In genomic region chr1:155174334-155175280, GRCh38 we compare ENCODE assay signal across 6 cellular contexts. TPM values are rescaled to one million over a fixed set of nuclear protein-coding genes. Genes with fewer than 3 reads are reported as not detected.
DNase-seq lines count a peak whose midpoint lies in the region; FAIRE-seq and TF ChIP-seq lines count a peak whose summit lies in the region.

No MANE protein-coding gene starts in this region.

- H2AK5ac ChIP-seq in H9 (ENCODE audit: insufficient read length, low read length) = no peak overlapping the region

- peak overlapping the region; percentile 93 to 98 (median 93); a peak in 5 of 7 replicates for H3K27ac Mint-ChIP-seq in H9

- no peak overlapping the region for H3K4ac ChIP-seq in H9 (ENCODE audit: low read depth, low read length)

- H3K9ac ChIP-seq in H9 (ENCODE audit: extremely low read depth, insufficient read length, low read length) = peak overlapping the region; percentile 24
- H3K9ac ChIP-seq in endothelial cell of umbilical vein (replicated peaks; ENCODE audit: extremely low read depth, insufficient read depth, low read length) = no peak overlapping the region
- H3K9ac ChIP-seq in smooth muscle cell (ENCODE audit: low read depth) = no peak overlapping the region

- H3K36me3 ChIP-seq in endothelial cell of umbilical vein (ENCODE audit: control insufficient read depth in 2 of 2, extremely low read depth in 1 of 2, insufficient read depth in 2 of 2, low read length in 2 of 2) = peaks cover 4 to 25% of the 10 kb centered on the region in 2 experiments
- H3K36me3 ChIP-seq in smooth muscle cell (ENCODE audit: low read depth) = no peaks in the 10 kb centered on the region

- H4K91ac ChIP-seq in H9 (ENCODE audit: insufficient read length, low read depth, low read length) = no peak overlapping the region

- DNase-seq in H9 (peak; percentile 75), T-helper 2 cell (peak in 3 of 5 experiments; percentile 34 to 82 (median 45)), endothelial cell of umbilical vein (ENCODE audit: low read depth, low spot score) (peak; percentile 24), smooth muscle cell (lab: John Stamatoyannopoulos, UW; ENCODE audit: unreplicated experiment) (no peak), MV-4-11 (lab: John Stamatoyannopoulos, UW) (no peak), COLO829 (ENCODE audit: low spot score) (no peak)

- no peak for TF ChIP-seq POLR2A in endothelial cell of umbilical vein (IDR thresholded peaks at IDR 0.05; ENCODE audit: low read depth, low read length)

- no peaks in the 10 kb centered on the region for H3K4me1 ChIP-seq in H9 (ENCODE audit: insufficient read depth, low read length)
- H3K4me1 ChIP-seq in endothelial cell of umbilical vein (ENCODE audit: control insufficient read depth, extremely low read depth, insufficient read depth, low read length) = peaks cover 11% of the 10 kb centered on the region
- peaks cover 5% of the 10 kb centered on the region for H3K4me1 ChIP-seq in smooth muscle cell (ENCODE audit: low read depth)

- no peak overlapping the region for H2BK12ac ChIP-seq in H9 (ENCODE audit: insufficient read length, low read depth, low read length)

- H4K20me1 ChIP-seq in H9 (ENCODE audit: control insufficient read depth, insufficient read depth, insufficient read length) = no peaks in the 10 kb centered on the region
- H4K20me1 ChIP-seq in endothelial cell of umbilical vein (replicated peaks; ENCODE audit: control insufficient read depth, extremely low read depth, insufficient read depth, low read length) = no peaks in the 10 kb centered on the region
- H4K20me1 ChIP-seq in smooth muscle cell (ENCODE audit: low read depth) = no peaks in the 10 kb centered on the region

- no peak overlapping the region for H2BK5ac ChIP-seq in H9 (ENCODE audit: insufficient read length, low read length)

- H3K27me3 Mint-ChIP-seq in H9 (ENCODE audit: low read depth) = no peaks in the 10 kb centered on the region; the same call in none of the 2 replicates

- no peak overlapping the region for H2BK15ac ChIP-seq in H9 (ENCODE audit: low read depth, low read length)

- H3K4me1 Mint-ChIP-seq in H9 = peaks cover 23 to 37% of the 10 kb centered on the region in 2 experiments

- H3K9me1 ChIP-seq in endothelial cell of umbilical vein (replicated peaks; ENCODE audit: control insufficient read depth, extremely low read depth, insufficient read depth, low read length) = no peaks in the 10 kb centered on the region

- H3K79me2 ChIP-seq in H9 (ENCODE audit: insufficient read depth, low read length) = no peaks in the 10 kb centered on the region; the same call in 1 of the 2 replicates
- peaks cover 16% of the 10 kb centered on the region for H3K79me2 ChIP-seq in endothelial cell of umbilical vein (ENCODE audit: control insufficient read depth, insufficient read depth, low read length)
- H3K79me2 ChIP-seq in smooth muscle cell (ENCODE audit: low read depth) = peaks cover 16% of the 10 kb centered on the region

- no peak overlapping the region for H3K14ac ChIP-seq in H9 (ENCODE audit: insufficient read depth, low read length)

- FAIRE-seq in endothelial cell of umbilical vein (lab: Jason Lieb, UNC) = peak; percentile 24

- H3K9me3 Mint-ChIP-seq in H9 = no peaks in the 10 kb centered on the region

- H2AFZ ChIP-seq in H9 (ENCODE audit: low read length) = no peak overlapping the region
- H2AFZ ChIP-seq in endothelial cell of umbilical vein (ENCODE audit: low read depth, low read length) = peak overlapping the region; percentile 95
- no peak overlapping the region for H2AFZ ChIP-seq in smooth muscle cell (ENCODE audit: low read depth)

- peak overlapping the region; percentile 92 to 97 for H3K4me3 Mint-ChIP-seq in H9

- no TSS peak for BruUV-seq in endothelial cell of umbilical vein (replicated peaks; lab: Mats Ljungman, UMichigan)

- intact Hi-C loops in endothelial cell of umbilical vein (cut with micrococcal nuclease) = no loop called here

- no peak overlapping the region for H4K8ac ChIP-seq in H9 (replicated peaks; ENCODE audit: insufficient read length, low read depth, low read length)

- H3K23me2 ChIP-seq in H9 (ENCODE audit: insufficient read length, low read depth, low read length, poor library complexity, severe bottlenecking) = peaks cover 18% of the 10 kb centered on the region

- no peak overlapping the region for H3K18ac ChIP-seq in H9 (ENCODE audit: insufficient read length, low read depth, low read length)

- H3F3A ChIP-seq in smooth muscle cell (ENCODE audit: low read depth) = no peaks in the 10 kb centered on the region

- peaks cover 26 to 51% (median 39%) of the 10 kb centered on the region in 3 experiments for H3K36me3 Mint-ChIP-seq in H9 (ENCODE audit: insufficient read depth in 1 of 3, low read depth in 3 of 3)

- H3K56ac ChIP-seq in H9 (ENCODE audit: insufficient read length, low read depth, low read length) = no peak overlapping the region

- CTCF ChIA-PET in endothelial cell of umbilical vein (lab: Charles Lee) = interaction anchor here (0.6 to 3.9 kb wide), 12 partner anchors 10 to 628 kb away, joined by 3 to 88 read pairs (median 7); partner anchors contain the start of gene THBS3

- H3K27me3 ChIP-seq in H9 (ENCODE audit: insufficient read depth, low read length) = no peaks in the 10 kb centered on the region
- no peaks in the 10 kb centered on the region for H3K27me3 ChIP-seq in endothelial cell of umbilical vein (ENCODE audit: control insufficient read depth in 2 of 2, insufficient read depth in 2 of 2, low read length in 2 of 2)
- no peaks in the 10 kb centered on the region for H3K27me3 ChIP-seq in smooth muscle cell (ENCODE audit: low read depth)

- peak overlapping the region; percentile 75 for H3K4me2 ChIP-seq in H9 (ENCODE audit: insufficient read depth, insufficient read length, low read length)
- H3K4me2 ChIP-seq in endothelial cell of umbilical vein (ENCODE audit: insufficient read depth, low read length) = peak overlapping the region; percentile 79
- peak overlapping the region; percentile 87 for H3K4me2 ChIP-seq in smooth muscle cell

- H3K4me3 ChIP-seq in endothelial cell of umbilical vein (replicated peaks in 1 of 3; ENCODE audit: insufficient read depth in 1 of 3, low read depth in 1 of 3, low read length in 3 of 3) = peak overlapping the region; percentile 41 to 91 (median 63)
- H3K4me3 ChIP-seq in smooth muscle cell = peak overlapping the region; percentile 74

- no CpG with 5 or more reads among the region's 35 CpGs for WGBS in H9 (ENCODE audit: extremely low coverage, insufficient read length, low lambda C conversion rate)
- 16% methylated on average over 18 of the region's 35 CpGs for WGBS in smooth muscle cell (ENCODE audit: low lambda C conversion rate)

- H3T11ph ChIP-seq in H9 (ENCODE audit: low read length) = no peak overlapping the region

- H2BK120ac ChIP-seq in H9 (ENCODE audit: low read depth, low read length, poor library complexity, severe bottlenecking) = no peak overlapping the region

- no peak overlapping the region for H4K5ac ChIP-seq in H9 (ENCODE audit: insufficient read length, low read depth, low read length)

- TF ChIP-seq CTCF in H9 (conservative IDR thresholded peaks at IDR 0.05) = no peak
- TF ChIP-seq CTCF in endothelial cell of umbilical vein (IDR thresholded peaks at IDR 0.05; ENCODE audit: extremely low read depth in 1 of 2, insufficient read depth in 1 of 2, low read depth in 1 of 2, low read length in 2 of 2) = no peak
- no peak for TF ChIP-seq CTCF in smooth muscle cell (IDR thresholded peaks at IDR 0.05; ENCODE audit: borderline replicate concordance, insufficient read depth, poor library complexity, severe bottlenecking)

- no peak overlapping the region for H3K23ac ChIP-seq in H9 (ENCODE audit: insufficient read length, low read depth, low read length)

- dilution Hi-C loops in endothelial cell of umbilical vein (cut with MboI; ENCODE audit: extremely low pct_ligation_motif_present, low sequenced_read_pairs) = no loop called here

- POLR2A ChIA-PET in endothelial cell of umbilical vein (lab: Charles Lee) = no interaction called here

- no peak overlapping the region for H2BK20ac ChIP-seq in H9 (ENCODE audit: low read depth, low read length, poor library complexity, severe bottlenecking)

- no peak overlapping the region for H3K27ac ChIP-seq in H9 (ENCODE audit: insufficient read length, low read depth, low read length)
- H3K27ac ChIP-seq in endothelial cell of umbilical vein (ENCODE audit: insufficient read depth, low read depth, low read length) = no peak overlapping the region
- H3K27ac ChIP-seq in smooth muscle cell (ENCODE audit: low read depth) = no peak overlapping the region

- no peaks in the 10 kb centered on the region for H3K79me1 ChIP-seq in H9 (ENCODE audit: insufficient read depth, low read depth, low read length, poor library complexity, severe bottlenecking)

- H3K9me3 ChIP-seq in H9 (ENCODE audit: control insufficient read depth, low read depth, low read length) (no peaks in the 10 kb centered on the region), endothelial cell of umbilical vein (replicated peaks; ENCODE audit: control insufficient read depth, insufficient read depth, low read length) (no peaks in the 10 kb centered on the region), smooth muscle cell (replicated peaks; ENCODE audit: low read depth) (no peaks in the 10 kb centered on the region)

RNA-seq across cellular contexts. Expression of gene TRIM46, which starts 1.0 kb away (rescaled TPM):
- total RNA-seq in H9 (2021) = 16.5 and 18.4 TPM in 2 replicates
- 9.6 and 10.0 TPM in 2 replicates for total RNA-seq in endothelial cell of umbilical vein
- 9.5 and 12.7 TPM in 2 replicates for polyA plus RNA-seq in endothelial cell of umbilical vein
- 4.9 and 5.8 TPM in 2 replicates for polyA plus RNA-seq in endothelial cell of umbilical vein (2011; cell fraction: cytosol; rRNA removed)
- polyA plus RNA-seq in endothelial cell of umbilical vein (2011; cell fraction: nucleus; rRNA removed) = 20.9 and 24.0 TPM in 2 replicates
- 5.6 and 7.1 TPM in 2 replicates for polyA plus RNA-seq in endothelial cell of umbilical vein (2012)
- 7.2 and 10.3 TPM in 2 replicates for polyA minus RNA-seq in endothelial cell of umbilical vein
- not detected for polyA minus RNA-seq in endothelial cell of umbilical vein (2011; cell fraction: cytosol; rRNA and poly(A)+ RNA removed)
- polyA minus RNA-seq in endothelial cell of umbilical vein (2011; cell fraction: nucleus; rRNA and poly(A)+ RNA removed) = 10.0 and 11.3 TPM in 2 replicates
- 1.5 and 3.8 TPM in 2 replicates for total RNA-seq in smooth muscle cell
- 3.6 and 4.3 TPM in 2 replicates for polyA plus RNA-seq in smooth muscle cell

RNA-seq across cellular contexts. Expression of gene KRTCAP2, which starts 1.5 kb away (rescaled TPM):
- 149 and 152 TPM in 2 replicates for total RNA-seq in H9 (2021)
- 170 and 207 TPM in 2 replicates for total RNA-seq in endothelial cell of umbilical vein
- 362 and 409 TPM in 2 replicates for polyA plus RNA-seq in endothelial cell of umbilical vein
- 298 and 301 TPM in 2 replicates for polyA plus RNA-seq in endothelial cell of umbilical vein (2011; cell fraction: cytosol; rRNA removed)
- 92.2 and 112 TPM in 2 replicates for polyA plus RNA-seq in endothelial cell of umbilical vein (2011; cell fraction: nucleus; rRNA removed)
- 200 and 222 TPM in 2 replicates for polyA plus RNA-seq in endothelial cell of umbilical vein (2012)
- polyA minus RNA-seq in endothelial cell of umbilical vein = 246 and 346 TPM in 2 replicates
- polyA minus RNA-seq in endothelial cell of umbilical vein (2011; cell fraction: cytosol; rRNA and poly(A)+ RNA removed) = 286 TPM
- polyA minus RNA-seq in endothelial cell of umbilical vein (2011; cell fraction: nucleus; rRNA and poly(A)+ RNA removed) = 38.0 and 44.5 TPM in 2 replicates
- 192 and 283 TPM in 2 replicates for total RNA-seq in smooth muscle cell
- 607 and 642 TPM in 2 replicates for polyA plus RNA-seq in smooth muscle cell

RNA-seq across cellular contexts. Expression of gene THBS3, which starts 33.1 kb away (rescaled TPM):
- total RNA-seq in H9 (2021) (5.0 and 5.9 TPM in 2 replicates), endothelial cell of umbilical vein (22.4 and 23.6 TPM in 2 replicates), smooth muscle cell (17.2 and 28.5 TPM in 2 replicates)
- polyA plus RNA-seq in endothelial cell of umbilical vein (25.7 and 29.4 TPM in 2 replicates), smooth muscle cell (15.7 and 20.1 TPM in 2 replicates)
- 11.5 and 13.1 TPM in 2 replicates for polyA plus RNA-seq in endothelial cell of umbilical vein (2011; cell fraction: cytosol; rRNA removed)
- 134 and 168 TPM in 2 replicates for polyA plus RNA-seq in endothelial cell of umbilical vein (2011; cell fraction: nucleus; rRNA removed)
- polyA plus RNA-seq in endothelial cell of umbilical vein (2012) = 18.6 and 32.2 TPM in 2 replicates
- polyA minus RNA-seq in endothelial cell of umbilical vein = 30.1 and 36.1 TPM in 2 replicates
- 2.7 TPM for polyA minus RNA-seq in endothelial cell of umbilical vein (2011; cell fraction: cytosol; rRNA and poly(A)+ RNA removed)
- 23.8 and 26.1 TPM in 2 replicates for polyA minus RNA-seq in endothelial cell of umbilical vein (2011; cell fraction: nucleus; rRNA and poly(A)+ RNA removed)

RNA-seq across cellular contexts. Expression of gene MTX1, which starts 33.9 kb away (rescaled TPM):
- total RNA-seq in H9 (2021) (43.6 and 45.0 TPM in 2 replicates), endothelial cell of umbilical vein (49.1 and 53.0 TPM in 2 replicates), smooth muscle cell (45.2 and 55.4 TPM in 2 replicates)
- polyA plus RNA-seq in endothelial cell of umbilical vein (109 and 137 TPM in 2 replicates), smooth muscle cell (98.4 and 109 TPM in 2 replicates)
- 83.3 and 90.2 TPM in 2 replicates for polyA plus RNA-seq in endothelial cell of umbilical vein (2011; cell fraction: cytosol; rRNA removed)
- 45.5 and 50.8 TPM in 2 replicates for polyA plus RNA-seq in endothelial cell of umbilical vein (2011; cell fraction: nucleus; rRNA removed)
- polyA plus RNA-seq in endothelial cell of umbilical vein (2012) = 56.9 and 61.7 TPM in 2 replicates
- polyA minus RNA-seq in endothelial cell of umbilical vein = 44.4 and 56.0 TPM in 2 replicates
- polyA minus RNA-seq in endothelial cell of umbilical vein (2011; cell fraction: cytosol; rRNA and poly(A)+ RNA removed) = 63.1 TPM
- polyA minus RNA-seq in endothelial cell of umbilical vein (2011; cell fraction: nucleus; rRNA and poly(A)+ RNA removed) = 14.8 and 20.2 TPM in 2 replicates

RNA-seq across cellular contexts. Expression of gene DPM3, which starts 34.3 kb away (rescaled TPM):
- 47.4 and 48.5 TPM in 2 replicates for total RNA-seq in H9 (2021)
- total RNA-seq in endothelial cell of umbilical vein = 69.6 and 78.8 TPM in 2 replicates
- 258 and 315 TPM in 2 replicates for polyA plus RNA-seq in endothelial cell of umbilical vein
- polyA plus RNA-seq in endothelial cell of umbilical vein (2011; cell fraction: cytosol; rRNA removed) = 105 and 126 TPM in 2 replicates
- 31.3 and 32.5 TPM in 2 replicates for polyA plus RNA-seq in endothelial cell of umbilical vein (2011; cell fraction: nucleus; rRNA removed)
- polyA plus RNA-seq in endothelial cell of umbilical vein (2012) = 62.2 and 63.4 TPM in 2 replicates
- polyA minus RNA-seq in endothelial cell of umbilical vein = 16.3 and 17.2 TPM in 2 replicates
- polyA minus RNA-seq in endothelial cell of umbilical vein (2011; cell fraction: cytosol; rRNA and poly(A)+ RNA removed) = 39.9 TPM
- 3.8 and 6.2 TPM in 2 replicates for polyA minus RNA-seq in endothelial cell of umbilical vein (2011; cell fraction: nucleus; rRNA and poly(A)+ RNA removed)
- total RNA-seq in smooth muscle cell = 51.5 and 69.1 TPM in 2 replicates
- polyA plus RNA-seq in smooth muscle cell = 75.8 and 79.9 TPM in 2 replicates

Comparison
In these comparisons a context has a peak if more than half of its experiments do, and no peak if none do; other contexts are left out.
1. DNase-seq: peak in H9 (single experiment), T-helper 2 cell (3 of 5) and endothelial cell of umbilical vein (single experiment); none in smooth muscle cell (single experiment), MV-4-11 (single experiment) and COLO829 (single experiment).
2. Peak in every context shown above with its lines, with median percentiles within 50 percentile points of each other: H3K4me2 ChIP-seq.